In genomic region chr2:85888020-85888744, GRCh38 we compare ENCODE assay signal across 8 cellular contexts. TPM values are rescaled to one million over a fixed set of nuclear protein-coding genes. Genes with fewer than 3 reads are reported as not detected.
DNase-seq lines count a peak whose midpoint lies in the region; ATAC-seq and TF ChIP-seq lines count a peak whose summit lies in the region.

No MANE protein-coding gene starts in this region.

- peaks cover 21% of the 10 kb centered on the region for H3K36me3 Mint-ChIP-seq in stimulated activated memory B cell treated with anti-CD40 and anti-IgM and Interleukin-4, amounts not matched to agents 10 μg/mL and 1 μg/mL and 100 μg/mL, for 72 hours

- ATAC-seq in lower lobe of right lung (no peak), HG02571 (IDR thresholded peaks at IDR 0.05; ENCODE audit: unreplicated experiment) (no peak)
- peak; percentile 69 for ATAC-seq in stimulated activated memory B cell treated with anti-CD40 and anti-IgM and Interleukin-4, amounts not matched to agents 10 μg/mL and 1 μg/mL and 100 μg/mL, for 72 hours

- intact Hi-C loops in lower lobe of right lung (cut with DNase I), result no loop called here

- H3K27ac Mint-ChIP-seq in stimulated activated memory B cell treated with anti-CD40 and anti-IgM and Interleukin-4, amounts not matched to agents 10 μg/mL and 1 μg/mL and 100 μg/mL, for 72 hours, result peak overlapping the region; percentile 99

- H3K4me1 ChIP-seq in lower lobe of right lung, result peaks cover 72% of the 10 kb centered on the region

- peak overlapping the region; percentile 67 for H3K4me3 ChIP-seq in HFF-Myc (replicated peaks; ENCODE audit: low read depth, low read length)
- peak overlapping the region; percentile 64 for H3K4me3 ChIP-seq in WERI-Rb-1 (ENCODE audit: low read depth, low read length)
- H3K4me3 ChIP-seq in lower lobe of right lung, result peak overlapping the region; percentile 86

- H3K9me3 Mint-ChIP-seq in stimulated activated memory B cell treated with anti-CD40 and anti-IgM and Interleukin-4, amounts not matched to agents 10 μg/mL and 1 μg/mL and 100 μg/mL, for 72 hours, result peaks cover 2% of the 10 kb centered on the region

- TF ChIP-seq CTCF in HFF-Myc (IDR thresholded peaks at IDR 0.05; ENCODE audit: low read depth, low read length, missing control alignments) (no peak), WERI-Rb-1 (IDR thresholded peaks at IDR 0.05; ENCODE audit: low read depth, low read length) (no peak), lower lobe of right lung (IDR thresholded peaks at IDR 0.05) (no peak)

- no peaks in the 10 kb centered on the region for H3K27me3 ChIP-seq in WERI-Rb-1 (ENCODE audit: insufficient read depth, low read depth, severe bottlenecking)
- no peaks in the 10 kb centered on the region for H3K27me3 ChIP-seq in lower lobe of right lung (ENCODE audit: low read depth)

- H3K36me3 ChIP-seq in WERI-Rb-1 (no peaks in the 10 kb centered on the region), lower lobe of right lung (no peaks in the 10 kb centered on the region)

- H3K9me3 ChIP-seq in WERI-Rb-1 (ENCODE audit: severe bottlenecking) (no peaks in the 10 kb centered on the region), lower lobe of right lung (no peaks in the 10 kb centered on the region)

- DNase-seq in COLO668 (lab: John Stamatoyannopoulos, UW; ENCODE audit: unreplicated experiment) (peak; percentile 44), HFF-Myc (ENCODE audit: extremely low read depth, low read depth) (no peak), WERI-Rb-1 (peak; percentile 26), caudate nucleus (lab: John Stamatoyannopoulos, UW) (peak in 31 of 61 donors; percentile 22 to 81 (median 64)), lower lobe of right lung (peak; percentile 57), HPDE6-E6E7 (ENCODE audit: extremely low spot score) (no peak)

- H3K4me1 Mint-ChIP-seq in stimulated activated memory B cell treated with anti-CD40 and anti-IgM and Interleukin-4, amounts not matched to agents 10 μg/mL and 1 μg/mL and 100 μg/mL, for 72 hours, result peaks cover 81% of the 10 kb centered on the region

- H3K27me3 Mint-ChIP-seq in stimulated activated memory B cell treated with anti-CD40 and anti-IgM and Interleukin-4, amounts not matched to agents 10 μg/mL and 1 μg/mL and 100 μg/mL, for 72 hours, result no peaks in the 10 kb centered on the region

- H3K27ac ChIP-seq in WERI-Rb-1 (no peak overlapping the region), caudate nucleus (ENCODE audit: low read depth, low read length) (peak overlapping the region; percentile 96), lower lobe of right lung (peak overlapping the region; percentile 83)

- peak overlapping the region; percentile 91 for H3K4me3 Mint-ChIP-seq in stimulated activated memory B cell treated with anti-CD40 and anti-IgM and Interleukin-4, amounts not matched to agents 10 μg/mL and 1 μg/mL and 100 μg/mL, for 72 hours

RNA-seq across cellular contexts. Expression of gene ST3GAL5, which starts 0.6 kb away (rescaled TPM):
- total RNA-seq in lower lobe of right lung, result 72.4 TPM

Comparison
In these comparisons a context has a peak if more than half of its experiments do, and no peak if none do; other contexts are left out.
1. DNase-seq: peak in COLO668 (single experiment), WERI-Rb-1 (single experiment), caudate nucleus (31 of 61) and lower lobe of right lung (single experiment); none in HFF-Myc (single experiment) and HPDE6-E6E7 (single experiment).
2. Peak in every context shown above with its lines, with median percentiles within 50 percentile points of each other: H3K4me3 ChIP-seq.